ENCODE assay signal across 15 cellular contexts in genomic region chr16:72657791-72658190, GRCh38.
A peak's percentile ranks its signal among the peaks of the same experiment; 100 is the strongest.
DNase-seq lines count a peak whose midpoint lies in the region; ATAC-seq and TF ChIP-seq lines count a peak whose summit lies in the region.
"Had no signal": no experiment of that assay in that cellular context is flagged by ENCODE, and none has a peak within 500 bp of the region (broad histone marks: within the 10 kb centered on the region; RNA-seq: fewer than 3 reads in every experiment).

No MANE protein-coding gene starts in this region.

- H3K27ac ChIP-seq in psoas muscle: no peak overlapping the region

- ATAC-seq in HG02759 (IDR thresholded peaks at IDR 0.05; ENCODE audit: unreplicated experiment): peak; percentile 88
- ATAC-seq in HG03520 (IDR thresholded peaks at IDR 0.05; ENCODE audit: unreplicated experiment): peak; percentile 95
- ATAC-seq in psoas muscle: no peak
- ATAC-seq: effector memory CD8-positive, alpha-beta T cell had no signal

- intact Hi-C loops in psoas muscle (cut with DNase I): no loop called here

- no peaks in the 10 kb centered on the region for H3K4me1 ChIP-seq in psoas muscle

- H3K27me3 ChIP-seq in psoas muscle (ENCODE audit: insufficient read depth in 3 of 3, low read length in 2 of 3): peaks cover 0 to 6% (median 0%) of the 10 kb centered on the region in 3 donors

- no peak overlapping the region for H3K4me3 ChIP-seq in psoas muscle

- TF ChIP-seq CTCF in GM12872 (IDR thresholded peaks at IDR 0.05; ENCODE audit: insufficient read depth, low read depth, low read length) (peak; percentile 23; the same call in 1 of the 3 replicates), psoas muscle (IDR thresholded peaks at IDR 0.05) (no peak)

- peak; percentile 3 for DNase-seq in GM19240 (ENCODE audit: insufficient read length, low spot score)
- DNase-seq in foreskin melanocyte: no peak
- DNase-seq in psoas muscle: no peak
- DNase-seq in NCI-H1105 treated with DMSO at 0.1 percent for 48 hours (lab: John Stamatoyannopoulos, UW): no peak
- no peak for DNase-seq in AG08396 (ENCODE audit: low spot score)
- DNase-seq: activated CD4-positive, CD25-positive, alpha-beta regulatory T cell treated with anti-CD3 and anti-CD28 coated beads, Interleukin-2, amount 50 U/mL, for 72 hours; amygdala; CD4-positive, alpha-beta memory T cell; effector memory CD8-positive, alpha-beta T cell; GOT3; NCI-H1417; substantia nigra had no signal

- H3K36me3 ChIP-seq in psoas muscle (ENCODE audit: insufficient read depth in 1 of 2, low read depth in 1 of 2): no peaks in the 10 kb centered on the region

- no peaks in the 10 kb centered on the region for H3K9me3 ChIP-seq in psoas muscle

Comparison
In these comparisons a context has a peak if more than half of its experiments do, and no peak if none do; other contexts are left out.
1. ATAC-seq: peak in HG02759 (single experiment) and HG03520 (single experiment); none in psoas muscle (0 of 4).